Comparison of ENCODE assay signal across 7 cellular contexts in genomic region chr19:1624458-1624857, GRCh38. TPM values are rescaled to one million over a fixed set of nuclear protein-coding genes. Genes with fewer than 3 reads are reported as not detected.
DNase-seq lines count a peak whose midpoint lies in the region; TF ChIP-seq lines count a peak whose summit lies in the region.

No MANE protein-coding gene starts in this region.

- H3K4me2 ChIP-seq in MM.1S (ENCODE audit: low read depth, low read length) (no peak overlapping the region), fibroblast of lung (ENCODE audit: extremely low read depth, insufficient read depth, low read length) (no peak overlapping the region)

- H3K36me3 ChIP-seq in GM06990 (ENCODE audit: control insufficient read depth, insufficient read depth, low read length) (peaks cover 43% of the 10 kb centered on the region), MM.1S (replicated peaks; ENCODE audit: insufficient read depth, low read length) (peaks cover 22% of the 10 kb centered on the region), fibroblast of lung (ENCODE audit: control insufficient read depth, insufficient read depth, low read length) (peaks cover 13% of the 10 kb centered on the region)

- peaks cover 15% of the 10 kb centered on the region for H3F3A ChIP-seq in MM.1S (ENCODE audit: insufficient read depth, low read length)

- TF ChIP-seq CTCF in GM06990 (IDR thresholded peaks at IDR 0.05; ENCODE audit: insufficient read depth, low read length, poor library complexity, severe bottlenecking) (peak; percentile 82), MM.1S (IDR thresholded peaks at IDR 0.05; ENCODE audit: low read length) (peak; percentile 58), fibroblast of lung (conservative IDR thresholded peaks at IDR 0.05 in 1 of 2, IDR thresholded peaks at IDR 0.05 in 1 of 2; ENCODE audit: low read depth in 1 of 2, low read length in 2 of 2) (peak; percentile 56 to 82), nephron (IDR thresholded peaks at IDR 0.05; ENCODE audit: unreplicated experiment in 3 of 3) (peak; percentile 48 to 74 (median 59))

- no peak overlapping the region for H3K4me3 ChIP-seq in GM06990 (replicated peaks; ENCODE audit: low read depth, low read length)
- H3K4me3 ChIP-seq in MM.1S (ENCODE audit: low read length), result no peak overlapping the region
- H3K4me3 ChIP-seq in fibroblast of lung (replicated peaks in 1 of 4; ENCODE audit: control extremely low read depth in 1 of 4, insufficient read depth in 1 of 4, low read depth in 3 of 4, low read length in 4 of 4), result no peak overlapping the region

- H3K79me2 ChIP-seq in MM.1S (ENCODE audit: low read length) (peaks cover 74% of the 10 kb centered on the region), fibroblast of lung (ENCODE audit: control insufficient read depth, insufficient read depth, low read length) (no peaks in the 10 kb centered on the region)

- H3K4me1 Mint-ChIP-seq in nephron, result no peaks in the 10 kb centered on the region

- H3K27me3 ChIP-seq in GM06990 (replicated peaks; ENCODE audit: control insufficient read depth, insufficient read depth, low read length), result no peaks in the 10 kb centered on the region
- no peaks in the 10 kb centered on the region for H3K27me3 ChIP-seq in MM.1S (replicated peaks; ENCODE audit: insufficient read depth, low read length)
- no peaks in the 10 kb centered on the region for H3K27me3 ChIP-seq in fibroblast of lung (ENCODE audit: control insufficient read depth, insufficient read depth, low read length)

- H3K27ac ChIP-seq in MM.1S (ENCODE audit: low read length), result no peak overlapping the region
- no peak overlapping the region for H3K27ac ChIP-seq in fibroblast of lung (ENCODE audit: insufficient read depth, low read length)

- no peaks in the 10 kb centered on the region for H3K9me2 ChIP-seq in MM.1S (replicated peaks; ENCODE audit: insufficient read depth, low read length)

- H3K9me3 Mint-ChIP-seq in nephron, result no peaks in the 10 kb centered on the region

- H4K20me1 ChIP-seq in MM.1S (ENCODE audit: insufficient read depth, low read length) (peaks cover 10% of the 10 kb centered on the region; the same call in 1 of the 2 replicates), fibroblast of lung (ENCODE audit: control insufficient read depth, extremely low read depth, insufficient read depth, low read length) (no peaks in the 10 kb centered on the region)

- no peak overlapping the region for H3K4me3 Mint-ChIP-seq in nephron

- 0 out of 2 replicates have a peak, but pooled peaks cover 4% of the 10 kb centered on the region for H3K4me1 ChIP-seq in MM.1S (ENCODE audit: low read length)
- no peaks in the 10 kb centered on the region for H3K4me1 ChIP-seq in fibroblast of lung (ENCODE audit: control insufficient read depth, extremely low read depth, insufficient read depth, low read length)

- peaks cover 28% of the 10 kb centered on the region for H3K36me3 Mint-ChIP-seq in nephron (ENCODE audit: low read depth)

- peak overlapping the region in 1 of 3 experiments; percentile 52 for H3K27ac Mint-ChIP-seq in nephron

- H3K9me3 ChIP-seq in MM.1S (replicated peaks; ENCODE audit: insufficient read depth, low read length) (no peaks in the 10 kb centered on the region), fibroblast of lung (ENCODE audit: control insufficient read depth, insufficient read depth, low read depth, low read length) (no peaks in the 10 kb centered on the region)

- H2AFZ ChIP-seq in MM.1S (ENCODE audit: low read length), result no peak overlapping the region
- no peak overlapping the region for H2AFZ ChIP-seq in fibroblast of lung (ENCODE audit: low read length)

- no peaks in the 10 kb centered on the region for H3K27me3 Mint-ChIP-seq in nephron (ENCODE audit: low read depth)

- H3K9ac ChIP-seq in MM.1S (ENCODE audit: low read length) (no peak overlapping the region), fibroblast of lung (ENCODE audit: insufficient read depth, low read length) (no peak overlapping the region)

- no peak for DNase-seq in GM06990 (ENCODE audit: extremely low read depth, insufficient read length)
- DNase-seq in MM.1S, result peak; percentile 21
- DNase-seq in activated CD8-positive, alpha-beta memory T cell treated with anti-CD3 and anti-CD28 coated beads, Interleukin-2, amount 50 U/mL, for 1 hour (ENCODE audit: extremely low read depth), result peak; percentile 16
- DNase-seq in fibroblast of lung (ENCODE audit: low read depth in 2 of 2), result peak; percentile 43 to 57
- no peak for DNase-seq in SW480 (ENCODE audit: low spot score)
- no peak for DNase-seq in NCI-H128 (lab: John Stamatoyannopoulos, UW; ENCODE audit: unreplicated experiment)

RNA-seq across cellular contexts. Expression of gene UQCR11, which starts 19.2 kb away (rescaled TPM):
- 89.2 and 110 TPM in 2 replicates for total RNA-seq in fibroblast of lung
- 92.5 and 101 TPM in 2 replicates for polyA plus RNA-seq in fibroblast of lung
- polyA plus RNA-seq in fibroblast of lung (2012), result 336 and 378 TPM in 2 replicates
- polyA minus RNA-seq in fibroblast of lung (ENCODE audit: low replicate concordance), result 11.5 and 28.6 TPM in 2 replicates

RNA-seq across cellular contexts. Expression of gene TCF3, which starts 28.0 kb away (rescaled TPM):
- total RNA-seq in fibroblast of lung, result 53.7 and 54.7 TPM in 2 replicates
- 39.3 and 53.4 TPM in 2 replicates for polyA plus RNA-seq in fibroblast of lung
- 59.6 and 94.3 TPM in 2 replicates for polyA plus RNA-seq in fibroblast of lung (2012)
- 41.3 and 42.2 TPM in 2 replicates for polyA minus RNA-seq in fibroblast of lung (ENCODE audit: low replicate concordance)

RNA-seq across cellular contexts. Expression of gene MBD3, which starts 31.8 kb away (rescaled TPM):
- 66.8 and 85.2 TPM in 2 replicates for total RNA-seq in fibroblast of lung
- polyA plus RNA-seq in fibroblast of lung, result 19.8 and 27.6 TPM in 2 replicates
- polyA plus RNA-seq in fibroblast of lung (2012), result 42.7 and 73.7 TPM in 2 replicates
- 30.6 and 41.2 TPM in 2 replicates for polyA minus RNA-seq in fibroblast of lung (ENCODE audit: low replicate concordance)

RNA-seq across cellular contexts. Expression of gene MEX3D, which starts 56.3 kb away (rescaled TPM):
- 33.0 and 40.1 TPM in 2 replicates for total RNA-seq in fibroblast of lung
- 5.3 and 6.3 TPM in 2 replicates for polyA plus RNA-seq in fibroblast of lung
- 10.3 and 15.2 TPM in 2 replicates for polyA plus RNA-seq in fibroblast of lung (2012)
- polyA minus RNA-seq in fibroblast of lung (ENCODE audit: low replicate concordance), result 3.8 and 4.1 TPM in 2 replicates

Comparison
In these comparisons a context has a peak if more than half of its experiments do, and no peak if none do; other contexts are left out.
1. DNase-seq: peak in MM.1S (single experiment), activated CD8-positive, alpha-beta memory T cell treated with anti-CD3 and anti-CD28 coated beads, Interleukin-2, amount 50 U/mL, for 1 hour (single experiment) and fibroblast of lung (2 of 2); none in GM06990 (single experiment), SW480 (single experiment) and NCI-H128 (single experiment).
2. Peak in every context shown above with its lines, with median percentiles within 50 percentile points of each other: CTCF ChIP-seq.